ENCODE assay signal across 8 cellular contexts in the genomic region with DNA sequence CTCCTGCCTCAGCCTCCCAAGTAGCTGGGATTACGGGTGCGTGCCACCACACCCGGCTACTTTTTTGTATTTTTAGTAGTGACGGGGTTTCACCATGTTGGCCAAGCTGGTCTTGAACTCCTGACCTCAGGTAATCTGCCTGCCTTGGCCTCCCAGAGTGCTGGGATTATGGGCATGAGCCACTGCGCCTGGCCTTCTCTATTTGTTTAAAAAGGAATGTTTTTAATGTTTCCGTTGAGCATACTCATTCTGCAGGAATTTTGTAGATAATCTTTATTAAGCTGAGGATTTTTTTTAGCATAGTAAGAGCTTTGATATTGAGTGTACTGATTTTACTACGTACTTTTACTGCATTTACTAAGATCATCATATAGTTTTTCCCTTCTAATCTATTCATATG. TPM values are rescaled to one million over a fixed set of nuclear protein-coding genes. Genes with fewer than 3 reads are reported as not detected.
DNase-seq lines count a peak whose midpoint lies in the region; ATAC-seq and TF ChIP-seq lines count a peak whose summit lies in the region.
"Not testable (repeated sequence)": the region's sequence is repeated elsewhere in the genome, so short reads cannot be mapped to it uniquely, and the experiment has no call there.

No MANE protein-coding gene starts in this region.

- not testable (repeated sequence) for H4K8ac ChIP-seq in IMR-90 (ENCODE audit: low read depth in 2 of 2, low read length in 2 of 2)

- H3K4me1 ChIP-seq in IMR-90 (ENCODE audit: control insufficient read depth, insufficient read depth, low read length); Panc1 (ENCODE audit: control insufficient read depth, insufficient read depth, low read length); adipocyte (ENCODE audit: control insufficient read depth, insufficient read depth, low read length); smooth muscle cell (ENCODE audit: low read depth): not testable (repeated sequence)

- H3K4ac ChIP-seq in IMR-90 (ENCODE audit: low read depth, low read length), result peak overlapping the region; percentile 70; the same call in 1 of the 2 replicates

- not testable (repeated sequence) for H3K79me1 ChIP-seq in IMR-90 (ENCODE audit: low read depth in 1 of 2, low read length in 2 of 2)

- not testable (repeated sequence) for H3K18ac ChIP-seq in IMR-90 (ENCODE audit: low read depth, low read length)

- not testable (repeated sequence) for H3K9me3 ChIP-seq in IMR-90 (ENCODE audit: control insufficient read depth, insufficient read depth, low read length); Panc1 (ENCODE audit: control insufficient read depth, insufficient read depth, low read depth, low read length); adipocyte (ENCODE audit: control insufficient read depth, low read length); smooth muscle cell (replicated peaks; ENCODE audit: low read depth)

- H2BK120ac ChIP-seq in IMR-90 (ENCODE audit: low read depth, low read length), result not testable (repeated sequence)

- not testable (repeated sequence) for H3K36me3 ChIP-seq in IMR-90 (ENCODE audit: control insufficient read depth, insufficient read depth, low read length); Panc1 (ENCODE audit: control insufficient read depth, insufficient read depth, low read length); adipocyte (ENCODE audit: control insufficient read depth, insufficient read depth, low read length, severe bottlenecking); smooth muscle cell (ENCODE audit: low read depth)

- H3K36me3 Mint-ChIP-seq in mesothelial cell of epicardium, result not testable (repeated sequence)

- not testable (repeated sequence) for H3K79me2 ChIP-seq in smooth muscle cell (ENCODE audit: low read depth)

- CTCF ChIA-PET in IMR-90 (lab: Yijun Ruan, JAX), result interaction anchor here (0.6 to 1.2 kb wide), 4 partner anchors 154 to 213 kb away, joined by 3 to 4 read pairs (median 3); no protein-coding TSS in a partner anchor
- CTCF ChIA-PET in Panc1 (lab: Charles Lee), result interaction anchor here (1.0 kb wide), 1 partner anchor 9 kb away, joined by 4 read pairs; no protein-coding TSS in a partner anchor

- H2AFZ ChIP-seq in IMR-90 (replicated peaks; ENCODE audit: low read length, poor library complexity); smooth muscle cell (ENCODE audit: low read depth): not testable (repeated sequence)

- peak; percentile 87 for ATAC-seq in IMR-90 (ENCODE audit: low read depth)
- 0 out of 2 replicates have a peak, but pooled peaks have one; percentile 27 for ATAC-seq in Panc1

- not testable (repeated sequence) for H4K91ac ChIP-seq in IMR-90 (ENCODE audit: insufficient read depth, low read depth, low read length)

- H3K4me3 Mint-ChIP-seq in mesothelial cell of epicardium, result not testable (repeated sequence)

- not testable (repeated sequence) for H2AK5ac ChIP-seq in IMR-90 (ENCODE audit: low read depth, low read length)

- not testable (repeated sequence) for TF ChIP-seq CTCF in IMR-90 (conservative IDR thresholded peaks at IDR 0.05; ENCODE audit: low read depth, low read length); Panc1 (IDR thresholded peaks at IDR 0.05); cardiac fibroblast (IDR thresholded peaks at IDR 0.05; ENCODE audit: low read depth, low read length); fibroblast of pulmonary artery (IDR thresholded peaks at IDR 0.05; ENCODE audit: low read length, missing control alignments); mesothelial cell of epicardium (IDR thresholded peaks at IDR 0.05; ENCODE audit: unreplicated experiment); smooth muscle cell (IDR thresholded peaks at IDR 0.05; ENCODE audit: borderline replicate concordance, insufficient read depth, poor library complexity, severe bottlenecking)

- H2BK5ac ChIP-seq in IMR-90 (ENCODE audit: low read depth, low read length, poor library complexity, severe bottlenecking), result peak overlapping the region; percentile 62

- not testable (repeated sequence) for H3K27me3 Mint-ChIP-seq in mesothelial cell of epicardium (ENCODE audit: low read depth)

- not testable (repeated sequence) for H3K27me3 ChIP-seq in IMR-90 (ENCODE audit: control insufficient read depth, insufficient read depth, low read length); Panc1 (ENCODE audit: control insufficient read depth, insufficient read depth, low read length); adipocyte (replicated peaks; ENCODE audit: control insufficient read depth, insufficient read depth, low read length); smooth muscle cell (ENCODE audit: low read depth)

- BruUV-seq in IMR-90 (replicated peaks; lab: Mats Ljungman, UMichigan); Panc1 (replicated peaks; lab: Mats Ljungman, UMichigan): not testable (repeated sequence)

- H3K27ac Mint-ChIP-seq in mesothelial cell of epicardium, result peak overlapping the region; percentile 25

- TF ChIP-seq POLR2A in IMR-90 (IDR thresholded peaks at IDR 0.05; ENCODE audit: low read depth, low read length), result not testable (repeated sequence)

- H2BK15ac ChIP-seq in IMR-90 (ENCODE audit: low read depth, low read length), result not testable (repeated sequence)

- not testable (repeated sequence) for H2AK9ac ChIP-seq in IMR-90 (replicated peaks; ENCODE audit: low read depth, low read length, poor library complexity)

- H3K4me2 ChIP-seq in IMR-90 (ENCODE audit: low read depth, low read length), result not testable (repeated sequence)
- H3K4me2 ChIP-seq in smooth muscle cell, result peak overlapping the region; percentile 40

- dilution Hi-C loops in IMR-90 (cut with HindIII; ENCODE audit: low sequenced_read_pairs, unreplicated experiment), result not testable (repeated sequence)

- POLR2A ChIA-PET in IMR-90 (lab: Charles Lee; ENCODE audit: unreplicated experiment) (interaction anchor here (0.9 to 1.1 kb wide), 3 partner anchors 21 to 185 kb away, joined by 3 to 6 read pairs (median 4); a partner anchor contains a TSS), Panc1 (lab: Charles Lee) (interaction anchor here (0.6 kb wide), 1 partner anchor 707 kb away, joined by 12 read pairs; no protein-coding TSS in a partner anchor)

- not testable (repeated sequence) for H4K5ac ChIP-seq in IMR-90 (ENCODE audit: low read depth, low read length)

- in situ Hi-C loops in IMR-90 (cut with MboI; ENCODE audit: low sequenced_read_pairs); Panc1 (cut with HindIII; ENCODE audit: low pct_unique_long_range_greater_than_20kb, low sequenced_read_pairs): not testable (repeated sequence)

- not testable (repeated sequence) for H2BK20ac ChIP-seq in IMR-90 (ENCODE audit: low read depth, low read length)

- H3K9me3 Mint-ChIP-seq in mesothelial cell of epicardium, result not testable (repeated sequence)

- not testable (repeated sequence) for H3K14ac ChIP-seq in IMR-90 (replicated peaks; ENCODE audit: low read depth, low read length)

- H3F3A ChIP-seq in smooth muscle cell (ENCODE audit: low read depth), result not testable (repeated sequence)

- not testable (repeated sequence) for H3K23ac ChIP-seq in IMR-90 (ENCODE audit: low read depth, low read length)

- H3K56ac ChIP-seq in IMR-90 (ENCODE audit: extremely low read depth, insufficient read depth, low read length), result not testable (repeated sequence)

- not testable (repeated sequence) for H4K20me1 ChIP-seq in IMR-90 (ENCODE audit: insufficient read depth, low read length); smooth muscle cell (ENCODE audit: low read depth)

- intact Hi-C loops in IMR-90 (cut with micrococcal nuclease), result loop anchor here (1.0 to 5.0 kb wide), 2 partner anchors 165 to 178 kb away; no protein-coding TSS in a partner anchor
- intact Hi-C loops in Panc1 (cut with micrococcal nuclease; ENCODE audit: unreplicated experiment), result not testable (repeated sequence)

- DNase-seq in ELR (ENCODE audit: low read depth), result peak; percentile 88
- peak; percentile 78 for DNase-seq in IMR-90
- not testable (repeated sequence) for DNase-seq in Panc1 (ENCODE audit: low read depth, low spot score); mesothelial cell of epicardium (ENCODE audit: low spot score in 2 of 2, unreplicated experiment in 2 of 2); smooth muscle cell (lab: John Stamatoyannopoulos, UW; ENCODE audit: unreplicated experiment)
- DNase-seq in adipocyte (ENCODE audit: low read depth), result peak; percentile 56
- peak; percentile 59 to 68 for DNase-seq in cardiac fibroblast (ENCODE audit: low read depth in 2 of 2)
- DNase-seq in fibroblast of pulmonary artery (ENCODE audit: low read depth), result peak; percentile 49

- TF ChIP-seq RAD21 in IMR-90 (IDR thresholded peaks at IDR 0.05; ENCODE audit: low read length), result not testable (repeated sequence)

- H3K27ac ChIP-seq in IMR-90 (ENCODE audit: insufficient read depth, low read length) (peak overlapping the region; percentile 40; the same call in 1 of the 2 replicates), smooth muscle cell (ENCODE audit: low read depth) (peak overlapping the region; percentile 22)
- not testable (repeated sequence) for H3K27ac ChIP-seq in Panc1 (ENCODE audit: low read length)

- H3K9ac ChIP-seq in IMR-90 (ENCODE audit: low read depth, low read length); adipocyte (ENCODE audit: low read length); smooth muscle cell (ENCODE audit: low read depth): not testable (repeated sequence)

- not testable (repeated sequence) for H3K9me1 ChIP-seq in IMR-90 (ENCODE audit: insufficient read depth, low read length)

- not testable (repeated sequence) for H3K4me3 ChIP-seq in IMR-90 (ENCODE audit: insufficient read depth, low read depth, low read length); Panc1 (ENCODE audit: low read depth in 2 of 2, low read length in 2 of 2); adipocyte (ENCODE audit: low read length); cardiac fibroblast (replicated peaks in 1 of 2; ENCODE audit: low read depth in 2 of 2, low read length in 2 of 2); fibroblast of pulmonary artery (replicated peaks; ENCODE audit: low read depth, low read length); smooth muscle cell

- WGBS in IMR-90 (ENCODE audit: extremely low coverage in 2 of 2, insufficient read length in 1 of 2), 2 experiments, result no CpG with 5 or more reads among the region's 7 CpGs
- WGBS in smooth muscle cell (ENCODE audit: low lambda C conversion rate), result 46% methylated on average over 7 of the region's 7 CpGs

- peaks cover 17% of the 10 kb centered on the region for H3K4me1 Mint-ChIP-seq in mesothelial cell of epicardium

RNA-seq across cellular contexts. Expression of a gene that starts 10.0 kb away (rescaled TPM):
- 6.3 and 19.7 TPM in 2 replicates for total RNA-seq in IMR-90 (2012; rRNA removed)
- polyA plus RNA-seq in IMR-90 (2012; rRNA removed), result 81.5 and 82.8 TPM in 2 replicates
- 12.5 and 103 TPM in 2 replicates for polyA plus RNA-seq in IMR-90 (2012; cell fraction: cytosol; rRNA removed)
- polyA plus RNA-seq in IMR-90 (2012; cell fraction: nucleus; rRNA removed; ENCODE audit: low replicate concordance), result 69.4 and 179 TPM in 2 replicates
- total RNA-seq in Panc1 (2021; ENCODE audit: unreplicated experiment), result 17.8 TPM
- 47.0 TPM for polyA plus RNA-seq in Panc1 (2012; ENCODE audit: insufficient read length)
- 37.4 to 38.9 TPM (median 38.9 TPM) in 3 replicates for total RNA-seq in mesothelial cell of epicardium
- 12.0 and 26.7 TPM in 2 replicates for total RNA-seq in smooth muscle cell
- 55.7 and 58.0 TPM in 2 replicates for polyA plus RNA-seq in smooth muscle cell

RNA-seq across cellular contexts. Expression of a gene that starts 20.4 kb away (rescaled TPM):
- total RNA-seq in IMR-90 (2012; rRNA removed) (2,871 and 3,750 TPM in 2 replicates), Panc1 (2021; ENCODE audit: unreplicated experiment) (885 TPM), mesothelial cell of epicardium (2,423 to 2,513 TPM (median 2,494 TPM) in 3 replicates), smooth muscle cell (1,022 and 1,136 TPM in 2 replicates)
- polyA plus RNA-seq in IMR-90 (2012; rRNA removed) (3,097 and 3,312 TPM in 2 replicates), smooth muscle cell (717 and 749 TPM in 2 replicates)
- polyA plus RNA-seq in IMR-90 (2012; cell fraction: cytosol; rRNA removed), result 2,912 and 3,812 TPM in 2 replicates
- polyA plus RNA-seq in IMR-90 (2012; cell fraction: nucleus; rRNA removed; ENCODE audit: low replicate concordance), result 2,181 and 2,704 TPM in 2 replicates
- 1,559 TPM for polyA plus RNA-seq in Panc1 (2012; ENCODE audit: insufficient read length)

RNA-seq across cellular contexts. Expression of a gene that starts 59.8 kb away (rescaled TPM):
- total RNA-seq in IMR-90 (2012; rRNA removed), result 7.2 and 9.9 TPM in 2 replicates
- polyA plus RNA-seq in IMR-90 (2012; rRNA removed), result 18.8 and 26.0 TPM in 2 replicates
- 32.3 and 42.2 TPM in 2 replicates for polyA plus RNA-seq in IMR-90 (2012; cell fraction: cytosol; rRNA removed)
- 24.3 and 49.5 TPM in 2 replicates for polyA plus RNA-seq in IMR-90 (2012; cell fraction: nucleus; rRNA removed; ENCODE audit: low replicate concordance)
- 18.9 TPM for total RNA-seq in Panc1 (2021; ENCODE audit: unreplicated experiment)
- 20.9 TPM for polyA plus RNA-seq in Panc1 (2012; ENCODE audit: insufficient read length)
- total RNA-seq in mesothelial cell of epicardium, result 30.1 to 32.9 TPM (median 30.6 TPM) in 3 replicates
- 12.9 and 14.8 TPM in 2 replicates for total RNA-seq in smooth muscle cell
- polyA plus RNA-seq in smooth muscle cell, result 11.1 and 13.6 TPM in 2 replicates
